1 cellular context compared by ENCODE assay signal in the genomic region with DNA sequence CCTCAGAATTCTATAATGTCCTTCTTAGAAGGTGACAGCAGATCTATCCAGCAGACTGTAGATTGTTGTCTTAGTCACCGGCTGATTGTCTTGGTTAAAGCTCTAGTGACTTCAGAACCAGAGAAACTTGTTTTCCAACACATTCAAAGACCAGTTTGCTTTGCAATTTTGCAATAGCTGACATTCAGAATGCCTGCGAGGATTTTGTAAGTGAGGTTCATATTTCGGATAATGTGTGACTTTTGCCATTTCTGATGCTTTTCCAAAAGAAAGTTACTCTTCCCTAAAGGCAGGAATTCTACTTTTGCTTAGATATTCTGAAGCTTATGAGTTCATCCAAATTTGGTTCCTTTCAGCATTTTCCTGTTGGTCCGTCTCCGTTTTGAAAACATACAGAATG.
TF ChIP-seq lines count a peak whose summit lies in the region.

No MANE protein-coding gene starts in this region.

TF ChIP-seq in IMR-90, 13 proteins besides CTCF, POLR2A, EP300 and RAD21:
- TF ChIP-seq CHD1 (IDR thresholded peaks at IDR 0.05; ENCODE audit: low read depth, low read length) (no peak), MAFK (IDR thresholded peaks at IDR 0.05; ENCODE audit: low read depth, low read length) (no peak), MAZ (IDR thresholded peaks at IDR 0.05; ENCODE audit: borderline replicate concordance, low read depth, low read length) (no peak), CEBPB (IDR thresholded peaks at IDR 0.05; ENCODE audit: low read depth, low read length) (peak; percentile 58; the same call in 1 of the 2 replicates), NFE2L2 (IDR thresholded peaks at IDR 0.05; ENCODE audit: low read depth, low read length) (no peak)
